Comparison of ENCODE assay signal across 13 cellular contexts in genomic region chr12:76636141-76636692, GRCh38.
DNase-seq lines count a peak whose midpoint lies in the region; ATAC-seq, FAIRE-seq and TF ChIP-seq lines count a peak whose summit lies in the region.
"Had no signal": no experiment of that assay in that cellular context is flagged by ENCODE, and none has a peak within 500 bp of the region (broad histone marks: within the 10 kb centered on the region; RNA-seq: fewer than 3 reads in every experiment).

No MANE protein-coding gene starts in this region.

- no peak overlapping the region for H4K91ac ChIP-seq in trophoblast cell (ENCODE audit: low read depth, low read length)

- no peak overlapping the region for H3K18ac ChIP-seq in trophoblast cell (ENCODE audit: low read length)

- dilution Hi-C loops in endothelial cell of umbilical vein (cut with MboI; ENCODE audit: extremely low pct_ligation_motif_present, low sequenced_read_pairs): no loop called here

- no CpG with 5 or more reads among the region's 5 CpGs for WGBS in trophoblast cell (ENCODE audit: extremely low coverage, insufficient coverage, insufficient read length)
- WGBS in heart left ventricle, 4 donors: 55 to 64% (median 58%) methylated on average over 5 of the region's 5 CpGs

- H3K9me3 ChIP-seq in PC-3 (ENCODE audit: low read length) (no peaks in the 10 kb centered on the region), endothelial cell of umbilical vein (replicated peaks; ENCODE audit: control insufficient read depth, insufficient read depth, low read length) (no peaks in the 10 kb centered on the region), trophoblast cell (ENCODE audit: insufficient read depth, low read depth, low read length) (no peaks in the 10 kb centered on the region), heart left ventricle (no peaks in the 10 kb centered on the region)
- H3K9me3 ChIP-seq: testis had no signal

- no peaks in the 10 kb centered on the region for H3K9me2 ChIP-seq in PC-3 (replicated peaks; ENCODE audit: low read length)

- BruUV-seq in PC-3 (replicated peaks; lab: Mats Ljungman, UMichigan) (no TSS peak), endothelial cell of umbilical vein (replicated peaks; lab: Mats Ljungman, UMichigan) (no TSS peak)

- DNase-seq in NCI-H2227 treated with DMSO at 0.1 percent for 48 hours (lab: John Stamatoyannopoulos, UW): peak; percentile 21
- no peak for DNase-seq in NCI-H2227 (lab: John Stamatoyannopoulos, UW; ENCODE audit: unreplicated experiment)
- peak; percentile 74 for DNase-seq in PC-3
- DNase-seq in endothelial cell of umbilical vein (ENCODE audit: low read depth, low spot score): peak; percentile 22
- peak; percentile 3 to 52 for DNase-seq in trophoblast cell
- no peak for DNase-seq in ecto neural progenitor cell (ENCODE audit: low spot score)
- no peak for DNase-seq in heart left ventricle
- DNase-seq: NCI-H2107, right cardiac atrium, testis had no signal

- no peaks in the 10 kb centered on the region for H3K9me1 ChIP-seq in endothelial cell of umbilical vein (replicated peaks; ENCODE audit: control insufficient read depth, extremely low read depth, insufficient read depth, low read length)

- no peak overlapping the region for H4K12ac ChIP-seq in trophoblast cell (ENCODE audit: low read depth, low read length)

- ATAC-seq in PC-3 (peak; percentile 28), GM19455 (IDR thresholded peaks at IDR 0.05; ENCODE audit: unreplicated experiment) (no peak), heart left ventricle (no peak)
- ATAC-seq: Panc1, right cardiac atrium had no signal

- no peak overlapping the region for H3K4ac ChIP-seq in trophoblast cell (ENCODE audit: low read depth, low read length)

- no peak overlapping the region for H2AK5ac ChIP-seq in trophoblast cell (ENCODE audit: low read length)

- H3K27me3 ChIP-seq in PC-3 (ENCODE audit: low read length) (no peaks in the 10 kb centered on the region), endothelial cell of umbilical vein (ENCODE audit: control insufficient read depth in 2 of 2, insufficient read depth in 2 of 2, low read length in 2 of 2) (no peaks in the 10 kb centered on the region), trophoblast cell (ENCODE audit: insufficient read depth, low read length) (no peaks in the 10 kb centered on the region), heart left ventricle (no peaks in the 10 kb centered on the region)
- H3K27me3 ChIP-seq: testis had no signal

- 0 out of 2 replicates have a peak overlapping the region, but pooled peaks have one; percentile 36 for H2AFZ ChIP-seq in PC-3 (ENCODE audit: low read length)
- H2AFZ ChIP-seq in endothelial cell of umbilical vein (ENCODE audit: low read depth, low read length): peak overlapping the region; percentile 77
- no peak overlapping the region for H2AFZ ChIP-seq in trophoblast cell (ENCODE audit: insufficient read depth, low read length, poor library complexity)

- H3K4me3 ChIP-seq in PC-3 (ENCODE audit: low read length) (no peak overlapping the region), endothelial cell of umbilical vein (replicated peaks in 1 of 3; ENCODE audit: insufficient read depth in 1 of 3, low read depth in 1 of 3, low read length in 3 of 3) (no peak overlapping the region), trophoblast cell (ENCODE audit: low read depth, low read length) (no peak overlapping the region), heart left ventricle (no peak overlapping the region)
- H3K4me3 ChIP-seq: testis had no signal

- TF ChIP-seq POLR2A in endothelial cell of umbilical vein (IDR thresholded peaks at IDR 0.05; ENCODE audit: low read depth, low read length) (no peak), heart left ventricle (IDR thresholded peaks at IDR 0.05) (no peak)

- H4K20me1 ChIP-seq in PC-3 (ENCODE audit: low read length): no peaks in the 10 kb centered on the region
- no peaks in the 10 kb centered on the region for H4K20me1 ChIP-seq in endothelial cell of umbilical vein (replicated peaks; ENCODE audit: control insufficient read depth, extremely low read depth, insufficient read depth, low read length)

- peak overlapping the region; percentile 87 for H3K27ac ChIP-seq in PC-3 (ENCODE audit: low read length)
- no peak overlapping the region for H3K27ac ChIP-seq in endothelial cell of umbilical vein (ENCODE audit: insufficient read depth, low read depth, low read length)
- H3K27ac ChIP-seq in trophoblast cell (ENCODE audit: low read depth, low read length): peak overlapping the region; percentile 13
- H3K27ac ChIP-seq in heart left ventricle: no peak overlapping the region
- H3K27ac ChIP-seq: 22Rv1, testis had no signal

- peaks cover 4% of the 10 kb centered on the region for H3F3A ChIP-seq in PC-3 (ENCODE audit: low read length, unreplicated experiment)

- peak overlapping the region; percentile 12 for H2BK12ac ChIP-seq in trophoblast cell (ENCODE audit: low read length)

- intact Hi-C loops in PC-3 (cut with micrococcal nuclease) (loop anchor here (2.0 kb wide), 1 partner anchor 129 kb away; the partner anchor contains the start of gene ZDHHC17), endothelial cell of umbilical vein (cut with micrococcal nuclease) (no loop called here), heart left ventricle (cut with DNase I) (loop anchor here in 1 of 10 donors (5.0 kb wide), 1 partner anchor 376 kb away; no protein-coding TSS in a partner anchor)

- POLR2A ChIA-PET in PC-3 (lab: Charles Lee; ENCODE audit: unreplicated experiment) (no interaction called here), endothelial cell of umbilical vein (lab: Charles Lee) (no interaction called here)

- no peak overlapping the region for H3K14ac ChIP-seq in trophoblast cell (ENCODE audit: low read length)

- no peak overlapping the region for H2BK120ac ChIP-seq in trophoblast cell (ENCODE audit: insufficient read depth, low read length, poor library complexity)

- H3K9ac ChIP-seq in PC-3 (ENCODE audit: low read length) (peak overlapping the region; percentile 48), endothelial cell of umbilical vein (replicated peaks; ENCODE audit: extremely low read depth, insufficient read depth, low read length) (no peak overlapping the region), trophoblast cell (ENCODE audit: low read length) (no peak overlapping the region)

- no peak for TF ChIP-seq CTCF in PC-3 (conservative IDR thresholded peaks at IDR 0.05; ENCODE audit: low read depth, low read length)
- no peak for TF ChIP-seq CTCF in endothelial cell of umbilical vein (IDR thresholded peaks at IDR 0.05; ENCODE audit: extremely low read depth in 1 of 2, insufficient read depth in 1 of 2, low read depth in 1 of 2, low read length in 2 of 2)
- no peak for TF ChIP-seq CTCF in heart left ventricle (IDR thresholded peaks at IDR 0.05)

- no peak overlapping the region for H3K23ac ChIP-seq in trophoblast cell (ENCODE audit: low read length)

- H3K79me1 ChIP-seq in trophoblast cell (ENCODE audit: low read length): peaks cover 4% of the 10 kb centered on the region

- H3K36me3 ChIP-seq in PC-3 (ENCODE audit: low read depth, low read length): no peaks in the 10 kb centered on the region
- no peaks in the 10 kb centered on the region for H3K36me3 ChIP-seq in endothelial cell of umbilical vein (ENCODE audit: control insufficient read depth in 2 of 2, extremely low read depth in 1 of 2, insufficient read depth in 2 of 2, low read length in 2 of 2)
- no peaks in the 10 kb centered on the region for H3K36me3 ChIP-seq in trophoblast cell (ENCODE audit: control insufficient read depth in 1 of 2, insufficient read depth in 2 of 2, low read length in 2 of 2)
- H3K36me3 ChIP-seq in heart left ventricle: no peaks in the 10 kb centered on the region

- H2BK5ac ChIP-seq in trophoblast cell (ENCODE audit: low read depth, low read length, poor library complexity): no peak overlapping the region

- CTCF ChIA-PET in PC-3 (lab: Charles Lee) (no interaction called here), endothelial cell of umbilical vein (lab: Charles Lee) (interaction anchor here (1.3 to 2.0 kb wide), 6 partner anchors 10 to 375 kb away, joined by 3 to 8 read pairs (median 6); no protein-coding TSS in a partner anchor)

- H3K4me2 ChIP-seq in PC-3 (ENCODE audit: low read length) (peak overlapping the region; percentile 64), endothelial cell of umbilical vein (ENCODE audit: insufficient read depth, low read length) (no peak overlapping the region), trophoblast cell (ENCODE audit: low read length) (no peak overlapping the region)

- peak overlapping the region; percentile 57 for H4K8ac ChIP-seq in trophoblast cell (ENCODE audit: low read depth, low read length)

- no peaks in the 10 kb centered on the region for H3K79me2 ChIP-seq in PC-3 (ENCODE audit: low read length)
- no peaks in the 10 kb centered on the region for H3K79me2 ChIP-seq in endothelial cell of umbilical vein (ENCODE audit: control insufficient read depth, insufficient read depth, low read length)
- H3K79me2 ChIP-seq in trophoblast cell (ENCODE audit: control insufficient read depth, insufficient read depth, low read length, poor library complexity): no peaks in the 10 kb centered on the region

- no peak for FAIRE-seq in endothelial cell of umbilical vein (lab: Jason Lieb, UNC)

- peaks cover 49% of the 10 kb centered on the region for H3K4me1 ChIP-seq in PC-3 (ENCODE audit: insufficient read depth, low read length)
- H3K4me1 ChIP-seq in endothelial cell of umbilical vein (ENCODE audit: control insufficient read depth, extremely low read depth, insufficient read depth, low read length): peaks cover 8% of the 10 kb centered on the region
- H3K4me1 ChIP-seq in trophoblast cell (ENCODE audit: control insufficient read depth in 1 of 2, insufficient read depth in 2 of 2, low read length in 2 of 2): peaks cover 0 to 3% of the 10 kb centered on the region in 2 experiments
- H3K4me1 ChIP-seq in heart left ventricle: peaks cover 0 to 15% (median 0%) of the 10 kb centered on the region in 12 donors
- H3K4me1 ChIP-seq: testis had no signal

TF ChIP-seq in endothelial cell of umbilical vein, 7 proteins besides CTCF, POLR2A, EP300 and RAD21:
- TF ChIP-seq JUN (IDR thresholded peaks at IDR 0.05; ENCODE audit: borderline replicate concordance, insufficient read depth, insufficient read length, low read depth): peak; percentile 42
- TF ChIP-seq FOS (IDR thresholded peaks at IDR 0.05; ENCODE audit: borderline replicate concordance, insufficient read depth, low read length): peak; percentile 50
- no peak for TF ChIP-seq POLR2AphosphoS5 (IDR thresholded peaks at IDR 0.05; ENCODE audit: insufficient read depth, low read depth, low read length)

Comparison
In these comparisons a context has a peak if more than half of its experiments do, and no peak if none do; other contexts are left out.
1. DNase-seq: peak in NCI-H2227 treated with DMSO at 0.1 percent for 48 hours (single experiment), PC-3 (single experiment), endothelial cell of umbilical vein (single experiment) and trophoblast cell (2 of 2); none in NCI-H2227 (single experiment), ecto neural progenitor cell (single experiment) and heart left ventricle (0 of 5).
2. H3K27ac ChIP-seq: peak in PC-3 (single experiment) and trophoblast cell (single experiment); none in endothelial cell of umbilical vein (single experiment) and heart left ventricle (0 of 12).